19 cellular contexts compared by ENCODE assay signal in genomic region chr6:16440656-16441212, GRCh38.
DNase-seq lines count a peak whose midpoint lies in the region; ATAC-seq and TF ChIP-seq lines count a peak whose summit lies in the region.
"Had no signal": no experiment of that assay in that cellular context is flagged by ENCODE, and none has a peak within 500 bp of the region (broad histone marks: within the 10 kb centered on the region; RNA-seq: fewer than 3 reads in every experiment).

No MANE protein-coding gene starts in this region.

- H3K27ac Mint-ChIP-seq in activated T-cell treated with anti-CD3 and anti-CD28 coated beads, Interleukin-2, amount 50 U/mL, for 24 hours, result peak overlapping the region; percentile 66
- H3K27ac Mint-ChIP-seq in stimulated activated effector memory CD8-positive, alpha-beta T cell treated with anti-CD3 and anti-CD28 coated beads, Interleukin-12 subunit alpha, Interleukin-12 subunit beta, amount 100 ng/mL, for 72 hours, result peak overlapping the region; percentile 68
- H3K27ac Mint-ChIP-seq: type B pancreatic cell had no signal

- no peak for DNase-seq in activated T-cell treated with anti-CD3 and anti-CD28 coated beads, Interleukin-2, amount 50 U/mL, for 24 hours
- DNase-seq in activated T-cell treated with anti-CD3 and anti-CD28 coated beads, Interleukin-2, amount 50 U/mL, for 48 hours, result no peak
- DNase-seq in Jurkat, Clone E6-1 (ENCODE audit: low read depth, low spot score), result peak; percentile 31
- DNase-seq in heart right ventricle (peak; percentile 14 to 20), thyroid gland (no peak), C1 segment of cervical spinal cord (lab: John Stamatoyannopoulos, UW) (no peak), NCI-H2081 (lab: John Stamatoyannopoulos, UW) (no peak)
- DNase-seq in stimulated activated effector memory CD8-positive, alpha-beta T cell treated with anti-CD3 and anti-CD28 coated beads, Interleukin-12 subunit alpha, Interleukin-12 subunit beta, amount 100 ng/mL, for 72 hours (ENCODE audit: low spot score in 2 of 2), result no peak
- DNase-seq: activated CD4-positive, alpha-beta T cell treated with anti-CD3 and anti-CD28 coated beads, Interleukin-2, amount 50 U/mL, for 4 hours; H7; hypothalamus; MG63; NCI-H146; NCI-H2227 treated with DMSO at 0.1 percent for 48 hours; NCI-H82; stimulated activated CD4-positive, alpha-beta T cell treated with anti-CD3 and anti-CD28 coated beads, Interleukin-12 subunit alpha, Interleukin-12 subunit beta, amount 100 ng/mL, for 4 hours; T1000 had no signal

- H3K9me3 ChIP-seq in heart right ventricle, result no peaks in the 10 kb centered on the region
- no peaks in the 10 kb centered on the region for H3K9me3 ChIP-seq in thyroid gland
- H3K9me3 ChIP-seq: MG63 had no signal

- TF ChIP-seq CTCF in heart right ventricle (IDR thresholded peaks at IDR 0.05) (no peak), thyroid gland (IDR thresholded peaks at IDR 0.05) (no peak)

- peaks cover 6 to 45% (median 31%) of the 10 kb centered on the region in 9 donors for H3K4me1 ChIP-seq in heart right ventricle
- peaks cover 12 to 29% of the 10 kb centered on the region in 2 donors for H3K4me1 ChIP-seq in thyroid gland

- H3K4me3 ChIP-seq in Jurkat, Clone E6-1 (ENCODE audit: low read length), result no peak overlapping the region
- H3K4me3 ChIP-seq in heart right ventricle, result no peak overlapping the region
- H3K4me3 ChIP-seq in thyroid gland (replicated peaks in 1 of 3), result no peak overlapping the region
- H3K4me3 ChIP-seq: MG63 had no signal

- intact Hi-C loops in heart right ventricle (cut with DNase I), result no loop called here
- intact Hi-C loops in thyroid gland (cut with DNase I), result no loop called here

- no peaks in the 10 kb centered on the region for H3K27me3 Mint-ChIP-seq in activated T-cell treated with anti-CD3 and anti-CD28 coated beads, Interleukin-2, amount 50 U/mL, for 24 hours
- H3K27me3 Mint-ChIP-seq: type B pancreatic cell had no signal

- peak overlapping the region in 2 of 10 donors; percentile 21 to 30 for H3K27ac ChIP-seq in heart right ventricle
- no peak overlapping the region for H3K27ac ChIP-seq in thyroid gland

- H3K9me3 Mint-ChIP-seq in activated T-cell treated with anti-CD3 and anti-CD28 coated beads, Interleukin-2, amount 50 U/mL, for 24 hours, result no peaks in the 10 kb centered on the region
- H3K9me3 Mint-ChIP-seq in stimulated activated effector memory CD8-positive, alpha-beta T cell treated with anti-CD3 and anti-CD28 coated beads, Interleukin-12 subunit alpha, Interleukin-12 subunit beta, amount 100 ng/mL, for 72 hours, result no peaks in the 10 kb centered on the region
- H3K9me3 Mint-ChIP-seq: type B pancreatic cell had no signal

- peak in 6 of 8 donors; percentile 35 to 75 (median 40) for ATAC-seq in heart right ventricle
- ATAC-seq in stimulated activated effector memory CD8-positive, alpha-beta T cell treated with anti-CD3 and anti-CD28 coated beads, Interleukin-12 subunit alpha, Interleukin-12 subunit beta, amount 100 ng/mL, for 72 hours, result no peak
- ATAC-seq: Panc1 had no signal

- H3K4me3 Mint-ChIP-seq in activated T-cell treated with anti-CD3 and anti-CD28 coated beads, Interleukin-2, amount 50 U/mL, for 24 hours, result no peak overlapping the region
- H3K4me3 Mint-ChIP-seq in stimulated activated effector memory CD8-positive, alpha-beta T cell treated with anti-CD3 and anti-CD28 coated beads, Interleukin-12 subunit alpha, Interleukin-12 subunit beta, amount 100 ng/mL, for 72 hours, result no peak overlapping the region
- H3K4me3 Mint-ChIP-seq: type B pancreatic cell had no signal

- WGBS in heart right ventricle, 2 donors, result 69 to 78% methylated on average over 7 of the region's 7 CpGs
- 95 to 97% methylated on average over 7 of the region's 7 CpGs for WGBS in thyroid gland, 2 donors

- peaks cover 24% of the 10 kb centered on the region for H3K36me3 Mint-ChIP-seq in activated T-cell treated with anti-CD3 and anti-CD28 coated beads, Interleukin-2, amount 50 U/mL, for 24 hours (ENCODE audit: low read depth)
- peaks cover 29% of the 10 kb centered on the region for H3K36me3 Mint-ChIP-seq in stimulated activated effector memory CD8-positive, alpha-beta T cell treated with anti-CD3 and anti-CD28 coated beads, Interleukin-12 subunit alpha, Interleukin-12 subunit beta, amount 100 ng/mL, for 72 hours
- H3K36me3 Mint-ChIP-seq: type B pancreatic cell had no signal

- peaks cover 61% of the 10 kb centered on the region for H3K4me1 Mint-ChIP-seq in activated T-cell treated with anti-CD3 and anti-CD28 coated beads, Interleukin-2, amount 50 U/mL, for 24 hours (ENCODE audit: low read depth)
- peaks cover 73% of the 10 kb centered on the region for H3K4me1 Mint-ChIP-seq in stimulated activated effector memory CD8-positive, alpha-beta T cell treated with anti-CD3 and anti-CD28 coated beads, Interleukin-12 subunit alpha, Interleukin-12 subunit beta, amount 100 ng/mL, for 72 hours

- H3K36me3 ChIP-seq in heart right ventricle, result no peaks in the 10 kb centered on the region
- no peaks in the 10 kb centered on the region for H3K36me3 ChIP-seq in thyroid gland
- H3K36me3 ChIP-seq: MG63 had no signal

- no peak for TF ChIP-seq POLR2A in thyroid gland (IDR thresholded peaks at IDR 0.05)

- H3K27me3 ChIP-seq in heart right ventricle (no peaks in the 10 kb centered on the region), thyroid gland (no peaks in the 10 kb centered on the region)
- H3K27me3 ChIP-seq: MG63 had no signal

Comparison
In these comparisons a context has a peak if more than half of its experiments do, and no peak if none do; other contexts are left out.
1. DNase-seq: peak in Jurkat, Clone E6-1 (single experiment) and heart right ventricle (2 of 2); none in activated T-cell treated with anti-CD3 and anti-CD28 coated beads, Interleukin-2, amount 50 U/mL, for 24 hours (single experiment), activated T-cell treated with anti-CD3 and anti-CD28 coated beads, Interleukin-2, amount 50 U/mL, for 48 hours (0 of 2), stimulated activated effector memory CD8-positive, alpha-beta T cell treated with anti-CD3 and anti-CD28 coated beads, Interleukin-12 subunit alpha, Interleukin-12 subunit beta, amount 100 ng/mL, for 72 hours (0 of 2), thyroid gland (0 of 2), C1 segment of cervical spinal cord (0 of 14) and NCI-H2081 (0 of 2).